ENCODE assay signal across 14 cellular contexts in genomic region chr17:58412910-58413630, GRCh38.
A peak's percentile ranks its signal among the peaks of the same experiment; 100 is the strongest.
DNase-seq lines count a peak whose midpoint lies in the region; FAIRE-seq and TF ChIP-seq lines count a peak whose summit lies in the region.
"Had no signal": no experiment of that assay in that cellular context is flagged by ENCODE, and none has a peak within 500 bp of the region (broad histone marks: within the 10 kb centered on the region; RNA-seq: fewer than 3 reads in every experiment).

No MANE protein-coding gene starts in this region.

- H3K36me3 ChIP-seq in parathyroid adenoma (ENCODE audit: control insufficient read depth, insufficient read depth, low read length), result no peaks in the 10 kb centered on the region
- H3K36me3 ChIP-seq: thoracic aorta had no signal

- H3K4me2 ChIP-seq in parathyroid adenoma (ENCODE audit: low read length), result peak overlapping the region; percentile 11

- FAIRE-seq in colon (lab: Jason Lieb, UNC), result peak; percentile 43

- H3K79me2 ChIP-seq in parathyroid adenoma, result peaks cover 2% of the 10 kb centered on the region

- H3K27ac ChIP-seq in parathyroid adenoma, result no peak overlapping the region
- H3K27ac ChIP-seq: thoracic aorta had no signal

- H2AFZ ChIP-seq in parathyroid adenoma, result no peak overlapping the region

- TF ChIP-seq CTCF in parathyroid adenoma (IDR thresholded peaks at IDR 0.05), result no peak

- no peak overlapping the region for H3K9ac ChIP-seq in parathyroid adenoma

- no peaks in the 10 kb centered on the region for H3K9me3 ChIP-seq in parathyroid adenoma (ENCODE audit: control insufficient read depth, low read length)
- H3K9me3 ChIP-seq: thoracic aorta had no signal

- H3K4me3 ChIP-seq in parathyroid adenoma (ENCODE audit: low read depth, low read length), result no peak overlapping the region
- H3K4me3 ChIP-seq: thoracic aorta had no signal

- DNase-seq in DMS79 treated with DMSO at 0.1 percent for 48 hours (lab: John Stamatoyannopoulos, UW) (peak; percentile 17), DMS79 (lab: John Stamatoyannopoulos, UW) (no peak), NCI-H526 treated with DMSO at 0.1 percent for 48 hours (lab: John Stamatoyannopoulos, UW) (peak; percentile 40), NCI-H187 treated with DMSO at 0.1 percent for 48 hours (lab: John Stamatoyannopoulos, UW) (no peak), DMS 273 (lab: John Stamatoyannopoulos, UW; ENCODE audit: unreplicated experiment) (no peak), foreskin melanocyte (no peak)
- DNase-seq: 8988T; activated CD8-positive, alpha-beta memory T cell treated with anti-CD3 and anti-CD28 coated beads for 24 hours; KBM-7; kidney glomerular epithelial cell; SW 1271 had no signal

- peaks cover 7% of the 10 kb centered on the region for H3K4me1 ChIP-seq in parathyroid adenoma

- H3K27me3 ChIP-seq in parathyroid adenoma (ENCODE audit: control insufficient read depth, insufficient read depth, low read length), result no peaks in the 10 kb centered on the region

Comparison
In these comparisons a context has a peak if more than half of its experiments do, and no peak if none do; other contexts are left out.
1. DNase-seq: peak in DMS79 treated with DMSO at 0.1 percent for 48 hours (single experiment) and NCI-H526 treated with DMSO at 0.1 percent for 48 hours (single experiment); none in DMS79 (single experiment), NCI-H187 treated with DMSO at 0.1 percent for 48 hours (single experiment), DMS 273 (single experiment) and foreskin melanocyte (single experiment).